ENCODE assay signal across 1 cellular context in genomic region chr9:14811844-14812243, GRCh38.
TF ChIP-seq lines count a peak whose summit lies in the region.

No MANE protein-coding gene starts in this region.

TF ChIP-seq in neural cell, 6 proteins besides CTCF, POLR2A, EP300 and RAD21:
- TF ChIP-seq SMC3 (conservative IDR thresholded peaks at IDR 0.05; ENCODE audit: poor library complexity): no peak
- TF ChIP-seq MXI1 (conservative IDR thresholded peaks at IDR 0.05; ENCODE audit: poor library complexity, severe bottlenecking): no peak
- no peak for TF ChIP-seq TAF1 (IDR thresholded peaks at IDR 0.05; ENCODE audit: low read depth)
- no peak for TF ChIP-seq EZH2 (IDR thresholded peaks at IDR 0.05; ENCODE audit: borderline replicate concordance, insufficient read depth, low read length, poor library complexity, severe bottlenecking)
- TF ChIP-seq, protein P1, sequence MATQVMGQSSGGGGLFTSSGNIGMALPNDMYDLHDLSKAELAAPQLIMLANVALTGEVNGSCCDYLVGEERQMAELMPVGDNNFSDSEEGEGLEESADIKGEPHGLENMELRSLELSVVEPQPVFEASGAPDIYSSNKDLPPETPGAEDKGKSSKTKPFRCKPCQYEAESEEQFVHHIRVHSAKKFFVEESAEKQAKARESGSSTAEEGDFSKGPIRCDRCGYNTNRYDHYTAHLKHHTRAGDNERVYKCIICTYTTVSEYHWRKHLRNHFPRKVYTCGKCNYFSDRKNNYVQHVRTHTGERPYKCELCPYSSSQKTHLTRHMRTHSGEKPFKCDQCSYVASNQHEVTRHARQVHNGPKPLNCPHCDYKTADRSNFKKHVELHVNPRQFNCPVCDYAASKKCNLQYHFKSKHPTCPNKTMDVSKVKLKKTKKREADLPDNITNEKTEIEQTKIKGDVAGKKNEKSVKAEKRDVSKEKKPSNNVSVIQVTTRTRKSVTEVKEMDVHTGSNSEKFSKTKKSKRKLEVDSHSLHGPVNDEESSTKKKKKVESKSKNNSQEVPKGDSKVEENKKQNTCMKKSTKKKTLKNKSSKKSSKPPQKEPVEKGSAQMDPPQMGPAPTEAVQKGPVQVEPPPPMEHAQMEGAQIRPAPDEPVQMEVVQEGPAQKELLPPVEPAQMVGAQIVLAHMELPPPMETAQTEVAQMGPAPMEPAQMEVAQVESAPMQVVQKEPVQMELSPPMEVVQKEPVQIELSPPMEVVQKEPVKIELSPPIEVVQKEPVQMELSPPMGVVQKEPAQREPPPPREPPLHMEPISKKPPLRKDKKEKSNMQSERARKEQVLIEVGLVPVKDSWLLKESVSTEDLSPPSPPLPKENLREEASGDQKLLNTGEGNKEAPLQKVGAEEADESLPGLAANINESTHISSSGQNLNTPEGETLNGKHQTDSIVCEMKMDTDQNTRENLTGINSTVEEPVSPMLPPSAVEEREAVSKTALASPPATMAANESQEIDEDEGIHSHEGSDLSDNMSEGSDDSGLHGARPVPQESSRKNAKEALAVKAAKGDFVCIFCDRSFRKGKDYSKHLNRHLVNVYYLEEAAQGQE (IDR thresholded peaks at IDR 0.05; ENCODE audit: borderline replicate concordance): no peak
- TF ChIP-seq POLR2AphosphoS5 (IDR thresholded peaks at IDR 0.05): peak; percentile 36
TF ChIP-seq in neural cell: peak in this region for 1.
